1 cellular context compared by ENCODE assay signal in the genomic region with DNA sequence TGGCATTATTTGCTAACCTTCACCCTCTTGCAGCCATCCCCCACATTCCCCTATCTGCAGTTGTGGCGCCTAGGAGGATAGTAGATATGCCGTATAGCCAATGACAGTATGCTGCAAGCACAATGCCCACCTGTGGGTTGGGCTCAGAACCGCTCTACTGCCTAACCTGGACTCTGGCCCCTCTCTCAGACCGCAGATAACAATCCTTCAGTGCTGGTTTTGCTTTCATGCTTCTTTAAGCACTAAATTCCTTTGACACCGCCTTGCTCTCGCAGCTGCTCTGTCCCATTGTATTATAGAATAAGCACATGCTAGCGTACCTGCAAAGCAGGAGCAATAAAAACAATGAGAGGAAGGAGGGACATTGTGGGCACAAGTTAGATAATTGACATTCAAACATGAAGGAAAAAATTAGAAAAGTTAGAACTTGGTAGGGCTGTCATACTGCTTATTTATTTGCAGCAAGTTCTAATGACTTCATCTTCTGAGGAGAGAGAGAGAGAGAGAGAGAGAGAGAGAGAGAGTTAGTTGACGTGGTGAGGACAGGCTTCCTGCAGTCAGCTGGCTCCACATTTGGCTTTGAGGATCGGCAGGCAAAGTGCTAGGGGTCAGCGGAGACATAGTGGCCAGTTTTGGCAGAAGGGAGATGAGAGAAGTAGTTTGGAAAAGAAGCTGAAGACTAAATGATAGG.
TF ChIP-seq lines count a peak whose summit lies in the region.

No MANE protein-coding gene starts in this region.

TF ChIP-seq in WTC11, 78 proteins besides CTCF, POLR2A, EP300 and RAD21:
- TF ChIP-seq, protein P1, sequence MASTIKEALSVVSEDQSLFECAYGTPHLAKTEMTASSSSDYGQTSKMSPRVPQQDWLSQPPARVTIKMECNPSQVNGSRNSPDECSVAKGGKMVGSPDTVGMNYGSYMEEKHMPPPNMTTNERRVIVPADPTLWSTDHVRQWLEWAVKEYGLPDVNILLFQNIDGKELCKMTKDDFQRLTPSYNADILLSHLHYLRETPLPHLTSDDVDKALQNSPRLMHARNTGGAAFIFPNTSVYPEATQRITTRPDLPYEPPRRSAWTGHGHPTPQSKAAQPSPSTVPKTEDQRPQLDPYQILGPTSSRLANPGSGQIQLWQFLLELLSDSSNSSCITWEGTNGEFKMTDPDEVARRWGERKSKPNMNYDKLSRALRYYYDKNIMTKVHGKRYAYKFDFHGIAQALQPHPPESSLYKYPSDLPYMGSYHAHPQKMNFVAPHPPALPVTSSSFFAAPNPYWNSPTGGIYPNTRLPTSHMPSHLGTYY (CRISPR knock-in tag; IDR thresholded peaks at IDR 0.05), result no peak
- TF ChIP-seq ZNF232 (CRISPR knock-in tag; IDR thresholded peaks at IDR 0.05), result no peak
